In the genomic region with DNA sequence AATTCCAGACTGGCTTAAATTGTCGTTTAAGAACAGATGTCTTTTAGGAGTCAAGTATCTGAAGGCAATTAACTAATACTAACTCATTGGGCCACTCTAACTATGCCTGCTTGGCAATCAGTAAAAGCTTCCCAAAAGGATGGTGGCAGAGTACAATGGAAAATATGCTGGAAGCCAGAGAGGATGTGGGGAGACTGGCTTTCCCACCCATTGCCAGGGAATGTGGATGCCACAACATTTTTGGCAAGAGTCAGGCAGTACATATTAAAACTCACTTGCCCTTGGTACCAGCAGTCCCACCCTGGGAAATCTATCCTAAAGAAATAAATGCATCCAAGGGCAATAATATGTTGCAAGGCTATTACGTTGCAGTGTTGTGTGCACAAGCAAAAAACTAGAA, we compare ENCODE assay signal across 1 cellular context.
TF ChIP-seq lines count a peak whose summit lies in the region.

No MANE protein-coding gene starts in this region.

TF ChIP-seq in SK-N-SH, 30 proteins besides CTCF, POLR2A, EP300 and RAD21:
- TF ChIP-seq, protein P1, sequence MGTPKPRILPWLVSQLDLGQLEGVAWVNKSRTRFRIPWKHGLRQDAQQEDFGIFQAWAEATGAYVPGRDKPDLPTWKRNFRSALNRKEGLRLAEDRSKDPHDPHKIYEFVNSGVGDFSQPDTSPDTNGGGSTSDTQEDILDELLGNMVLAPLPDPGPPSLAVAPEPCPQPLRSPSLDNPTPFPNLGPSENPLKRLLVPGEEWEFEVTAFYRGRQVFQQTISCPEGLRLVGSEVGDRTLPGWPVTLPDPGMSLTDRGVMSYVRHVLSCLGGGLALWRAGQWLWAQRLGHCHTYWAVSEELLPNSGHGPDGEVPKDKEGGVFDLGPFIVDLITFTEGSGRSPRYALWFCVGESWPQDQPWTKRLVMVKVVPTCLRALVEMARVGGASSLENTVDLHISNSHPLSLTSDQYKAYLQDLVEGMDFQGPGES (IDR thresholded peaks at IDR 0.05; ENCODE audit: low read depth, low read length), result no peak
- peak; percentile 25; the same call in 1 of the 2 replicates for TF ChIP-seq NFIC (IDR thresholded peaks at IDR 0.05; ENCODE audit: borderline replicate concordance)
